Comparison of ENCODE assay signal across 10 cellular contexts in the genomic region with DNA sequence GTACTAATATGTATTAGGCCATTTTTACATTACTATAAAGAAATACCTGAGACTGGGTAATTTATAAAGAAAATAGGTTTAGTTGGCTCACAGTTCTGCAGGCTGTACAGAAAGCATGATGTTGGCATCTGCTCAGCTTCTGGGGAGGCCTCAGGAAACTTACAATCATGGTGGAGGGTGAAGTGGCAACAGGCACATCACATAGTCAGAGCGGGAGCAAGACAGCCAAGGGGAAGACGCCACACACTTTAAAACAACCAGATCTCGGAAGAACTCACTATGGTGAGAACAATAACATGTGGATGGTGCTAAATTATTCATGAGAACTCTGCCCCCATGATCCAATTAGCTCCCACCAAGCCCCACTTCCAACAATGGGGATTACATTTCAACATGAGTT.
"Had no signal": no experiment of that assay in that cellular context is flagged by ENCODE, and none has a peak within 500 bp of the region (broad histone marks: within the 10 kb centered on the region; RNA-seq: fewer than 3 reads in every experiment).

No MANE protein-coding gene starts in this region.

- H3K9ac ChIP-seq: GM23248 had no signal

- H3K36me3 ChIP-seq: HAP-1 had no signal

- H3K4me2 ChIP-seq: GM23338 had no signal

- H3K4me3 ChIP-seq: GM23248, GM23338, HAP-1 had no signal

- DNase-seq: GM23248, GOT3, H7, H9, HCEC 1CT had no signal

- H3K9me3 Mint-ChIP-seq: GM23338, H9 had no signal

- H3K27ac ChIP-seq: GM23248 had no signal

- H3K4me1 ChIP-seq: HAP-1 had no signal

- H3K27ac Mint-ChIP-seq: GM23338, H9 had no signal

- H3K4me3 Mint-ChIP-seq: GM23338, H9 had no signal

- H3K9me3 ChIP-seq: HAP-1 had no signal

- H2AFZ ChIP-seq: GM23248, GM23338 had no signal

- FAIRE-seq: H1, H54 had no signal

- ATAC-seq: GM23338, HCT116 had no signal
